8 cellular contexts compared by ENCODE assay signal in genomic region chr9:63346310-63347048, GRCh38.
DNase-seq lines count a peak whose midpoint lies in the region; ATAC-seq and TF ChIP-seq lines count a peak whose summit lies in the region.
"Not testable (repeated sequence)": the region's sequence is repeated elsewhere in the genome, so short reads cannot be mapped to it uniquely, and the experiment has no call there.

No MANE protein-coding gene starts in this region.

- H3K4me2 ChIP-seq in BLaER1 treated with 17β-estradiol and CSF1 and Interleukin-3, amounts not matched to agents 10 nM and 100 nM: peak overlapping the region; percentile 50 to 82 (median 74)
- H3K4me2 ChIP-seq in IMR-90 (ENCODE audit: low read depth, low read length) (peak overlapping the region; percentile 8; the same call in 1 of the 2 replicates), SK-N-SH (peak overlapping the region; percentile 55; the same call in 1 of the 2 replicates)
- H3K4me2 ChIP-seq in hepatocyte: not testable (repeated sequence)

- H3K23ac ChIP-seq in IMR-90 (ENCODE audit: low read depth, low read length): not testable (repeated sequence)

- H3K36me3 Mint-ChIP-seq in activated naive CD8-positive, alpha-beta T cell; natural killer cell treated with Interleukin-12 subunit alpha and Interleukin-12 subunit beta and Interleukin-15 and Interleukin-18, amount 100 ng/mL, for 72 hours: not testable (repeated sequence)

- H2AK9ac ChIP-seq in IMR-90 (replicated peaks; ENCODE audit: low read depth, low read length, poor library complexity): not testable (repeated sequence)

- 0 out of 3 replicates have a peak overlapping the region, but pooled peaks have one; percentile 22 for H2BK15ac ChIP-seq in IMR-90 (ENCODE audit: low read depth, low read length)

- WGBS in IMR-90 (ENCODE audit: extremely low coverage in 2 of 2, insufficient read length in 1 of 2), 2 experiments: no CpG with 5 or more reads among the region's 14 CpGs
- WGBS in SK-N-SH (ENCODE audit: low lambda C conversion rate): 16% methylated on average over 8 of the region's 14 CpGs
- WGBS in hepatocyte (ENCODE audit: low lambda C conversion rate, missing lambda C conversion rate): 67% methylated on average over 13 of the region's 14 CpGs

- peak overlapping the region; percentile 81; the same call in 1 of the 2 replicates for H3K4ac ChIP-seq in IMR-90 (ENCODE audit: low read depth, low read length)

- not testable (repeated sequence) for H3K9me3 ChIP-seq in BLaER1 treated with 17β-estradiol and CSF1 and Interleukin-3, amounts not matched to agents 10 nM and 100 nM (replicated peaks in 1 of 11); IMR-90 (ENCODE audit: control insufficient read depth, insufficient read depth, low read length); SK-N-SH; hepatocyte (ENCODE audit: low read depth)

- not testable (repeated sequence) for H4K5ac ChIP-seq in IMR-90 (ENCODE audit: low read depth, low read length)

- H3K4me1 ChIP-seq in BLaER1 treated with 17β-estradiol and CSF1 and Interleukin-3, amounts not matched to agents 10 nM and 100 nM: peaks cover 10 to 26% (median 22%) of the 10 kb centered on the region in 10 experiments
- not testable (repeated sequence) for H3K4me1 ChIP-seq in IMR-90 (ENCODE audit: control insufficient read depth, insufficient read depth, low read length); hepatocyte (ENCODE audit: insufficient read depth)
- peaks cover 0 to 13% of the 10 kb centered on the region in 2 experiments; a peak in 1 of 4 replicates for H3K4me1 ChIP-seq in SK-N-SH (ENCODE audit: control insufficient read depth in 1 of 2, insufficient read depth in 2 of 2, low read depth in 1 of 2, low read length in 1 of 2)

- not testable (repeated sequence) for H4K20me1 ChIP-seq in BLaER1 treated with 17β-estradiol and CSF1 and Interleukin-3, amounts not matched to agents 10 nM and 100 nM; IMR-90 (ENCODE audit: insufficient read depth, low read length); SK-N-SH (ENCODE audit: insufficient read depth); hepatocyte (ENCODE audit: insufficient read depth, poor library complexity, severe bottlenecking)

- POLR2A ChIA-PET in IMR-90 (lab: Charles Lee; ENCODE audit: unreplicated experiment); SK-N-SH (lab: Yijun Ruan, JAX): not testable (repeated sequence)

- dilution Hi-C loops in IMR-90 (cut with HindIII; ENCODE audit: low sequenced_read_pairs, unreplicated experiment): not testable (repeated sequence)

- H3K4me3 Mint-ChIP-seq in activated naive CD8-positive, alpha-beta T cell: peak overlapping the region; percentile 35
- H3K4me3 Mint-ChIP-seq in natural killer cell treated with Interleukin-12 subunit alpha and Interleukin-12 subunit beta and Interleukin-15 and Interleukin-18, amount 100 ng/mL, for 72 hours: peak overlapping the region; percentile 47

- H2AFZ ChIP-seq in IMR-90 (replicated peaks; ENCODE audit: low read length, poor library complexity); SK-N-SH (ENCODE audit: low read depth); hepatocyte: not testable (repeated sequence)

- not testable (repeated sequence) for BruUV-seq in IMR-90 (replicated peaks; lab: Mats Ljungman, UMichigan)

- H3K9me2 ChIP-seq in SK-N-SH; hepatocyte (replicated peaks; ENCODE audit: insufficient read depth): not testable (repeated sequence)

- not testable (repeated sequence) for H3F3A ChIP-seq in SK-N-SH (replicated peaks; ENCODE audit: insufficient read depth)

- in situ Hi-C loops in IMR-90 (cut with MboI; ENCODE audit: low sequenced_read_pairs): not testable (repeated sequence)

- not testable (repeated sequence) for TF ChIP-seq POLR2A in IMR-90 (IDR thresholded peaks at IDR 0.05; ENCODE audit: low read depth, low read length)

- H3K9ac ChIP-seq in BLaER1 treated with 17β-estradiol and CSF1 and Interleukin-3, amounts not matched to agents 10 nM and 100 nM: peak overlapping the region in 6 of 11 experiments; percentile 3 to 66 (median 48); a peak in 6 of 22 replicates
- H3K9ac ChIP-seq in IMR-90 (ENCODE audit: low read depth, low read length): not testable (repeated sequence)
- H3K9ac ChIP-seq in SK-N-SH: peak overlapping the region; percentile 70

- intact Hi-C loops in IMR-90 (cut with micrococcal nuclease): not testable (repeated sequence)

- not testable (repeated sequence) for H2AK5ac ChIP-seq in IMR-90 (ENCODE audit: low read depth, low read length)

- not testable (repeated sequence) for H3K14ac ChIP-seq in IMR-90 (replicated peaks; ENCODE audit: low read depth, low read length)

- not testable (repeated sequence) for H3K4me1 Mint-ChIP-seq in activated naive CD8-positive, alpha-beta T cell (ENCODE audit: low read depth); natural killer cell treated with Interleukin-12 subunit alpha and Interleukin-12 subunit beta and Interleukin-15 and Interleukin-18, amount 100 ng/mL, for 72 hours (ENCODE audit: low read depth in 2 of 2)

- TF ChIP-seq CTCF in IMR-90 (conservative IDR thresholded peaks at IDR 0.05; ENCODE audit: low read depth, low read length); SK-N-SH (IDR thresholded peaks at IDR 0.05); epithelial cell of esophagus (IDR thresholded peaks at IDR 0.05; ENCODE audit: insufficient read depth, low read depth, low read length, missing control alignments); hepatocyte (IDR thresholded peaks at IDR 0.05; ENCODE audit: poor library complexity): not testable (repeated sequence)

- peak overlapping the region; percentile 74 for H2BK120ac ChIP-seq in IMR-90 (ENCODE audit: low read depth, low read length)

- not testable (repeated sequence) for TF ChIP-seq RAD21 in IMR-90 (IDR thresholded peaks at IDR 0.05; ENCODE audit: low read length); SK-N-SH (IDR thresholded peaks at IDR 0.05; ENCODE audit: low read length)

- H3K18ac ChIP-seq in IMR-90 (ENCODE audit: low read depth, low read length): not testable (repeated sequence)

- H2BK20ac ChIP-seq in IMR-90 (ENCODE audit: low read depth, low read length): not testable (repeated sequence)

- DNase-seq in IMR-90 (peak; percentile 86), epithelial cell of esophagus (ENCODE audit: low read depth) (peak; percentile 91), hepatocyte (ENCODE audit: low spot score) (peak; percentile 16)
- DNase-seq in SK-N-SH: not testable (repeated sequence)
- DNase-seq in natural killer cell treated with Interleukin-12 subunit alpha and Interleukin-12 subunit beta and Interleukin-15 and Interleukin-18, amount 100 ng/mL, for 72 hours (ENCODE audit: low spot score): peak; percentile 59
- DNase-seq in stimulated activated CD4-positive, alpha-beta T cell treated with anti-CD3 and anti-CD28 coated beads, Interleukin-4, amount 100 ng/mL, for 24 hours: peak; percentile 25

- H3K27me3 ChIP-seq in BLaER1 treated with 17β-estradiol and CSF1 and Interleukin-3, amounts not matched to agents 10 nM and 100 nM; IMR-90 (ENCODE audit: control insufficient read depth, insufficient read depth, low read length); SK-N-SH (ENCODE audit: insufficient read depth); hepatocyte: not testable (repeated sequence)

- peak overlapping the region; percentile 11; the same call in 1 of the 2 replicates for H4K91ac ChIP-seq in IMR-90 (ENCODE audit: insufficient read depth, low read depth, low read length)

- not testable (repeated sequence) for H3K9me3 Mint-ChIP-seq in activated naive CD8-positive, alpha-beta T cell (ENCODE audit: low read depth); natural killer cell treated with Interleukin-12 subunit alpha and Interleukin-12 subunit beta and Interleukin-15 and Interleukin-18, amount 100 ng/mL, for 72 hours

- peak overlapping the region; percentile 70 for H2BK5ac ChIP-seq in IMR-90 (ENCODE audit: low read depth, low read length, poor library complexity, severe bottlenecking)

- peak overlapping the region; percentile 76 for H3K27ac Mint-ChIP-seq in activated naive CD8-positive, alpha-beta T cell
- H3K27ac Mint-ChIP-seq in natural killer cell treated with Interleukin-12 subunit alpha and Interleukin-12 subunit beta and Interleukin-15 and Interleukin-18, amount 100 ng/mL, for 72 hours: peak overlapping the region; percentile 36 to 44

- H3K79me2 ChIP-seq in SK-N-SH (ENCODE audit: insufficient read depth); hepatocyte: not testable (repeated sequence)

- H3K27me3 Mint-ChIP-seq in activated naive CD8-positive, alpha-beta T cell; natural killer cell treated with Interleukin-12 subunit alpha and Interleukin-12 subunit beta and Interleukin-15 and Interleukin-18, amount 100 ng/mL, for 72 hours: not testable (repeated sequence)

- peak in 1 of 2 experiments; percentile 73; a peak in 2 of 4 replicates for TF ChIP-seq EP300 in SK-N-SH (IDR thresholded peaks at IDR 0.05; ENCODE audit: borderline replicate concordance in 1 of 2, low read depth in 1 of 2, low read length in 1 of 2)

- not testable (repeated sequence) for H3K9me1 ChIP-seq in IMR-90 (ENCODE audit: insufficient read depth, low read length)

- H3K36me3 ChIP-seq in BLaER1 treated with 17β-estradiol and CSF1 and Interleukin-3, amounts not matched to agents 10 nM and 100 nM; IMR-90 (ENCODE audit: control insufficient read depth, insufficient read depth, low read length); SK-N-SH (replicated peaks in 1 of 2; ENCODE audit: control insufficient read depth in 1 of 2, insufficient read depth in 2 of 2, low read length in 1 of 2); hepatocyte (replicated peaks; ENCODE audit: insufficient read depth, low read depth): not testable (repeated sequence)

- peak overlapping the region in 1 of 2 experiments; percentile 83; a peak in 2 of 4 replicates for H4K8ac ChIP-seq in IMR-90 (ENCODE audit: low read depth in 2 of 2, low read length in 2 of 2)

- H3K27ac ChIP-seq in BLaER1 treated with 17β-estradiol and CSF1 and Interleukin-3, amounts not matched to agents 10 nM and 100 nM: peak overlapping the region in 9 of 11 experiments; percentile 30 to 75 (median 61); a peak in 15 of 22 replicates
- not testable (repeated sequence) for H3K27ac ChIP-seq in IMR-90 (ENCODE audit: insufficient read depth, low read length); hepatocyte
- H3K27ac ChIP-seq in SK-N-SH (ENCODE audit: low read depth in 2 of 2, low read length in 1 of 2): peak overlapping the region in 1 of 2 experiments; percentile 93; a peak in 2 of 4 replicates

- not testable (repeated sequence) for H3K56ac ChIP-seq in IMR-90 (ENCODE audit: extremely low read depth, insufficient read depth, low read length)

- H3K4me3 ChIP-seq in BLaER1 treated with 17β-estradiol and CSF1 and Interleukin-3, amounts not matched to agents 10 nM and 100 nM: peak overlapping the region in 2 of 10 experiments; percentile 28 to 35; a peak in 1 of 20 replicates
- H3K4me3 ChIP-seq in IMR-90 (ENCODE audit: insufficient read depth, low read depth, low read length); SK-N-SH (ENCODE audit: low read depth in 2 of 2, low read length in 1 of 2); epithelial cell of esophagus (ENCODE audit: low read length); hepatocyte: not testable (repeated sequence)

- CTCF ChIA-PET in IMR-90 (lab: Yijun Ruan, JAX); SK-N-SH (lab: Yijun Ruan, JAX): not testable (repeated sequence)

- not testable (repeated sequence) for ATAC-seq in IMR-90 (ENCODE audit: low read depth); natural killer cell treated with Interleukin-12 subunit alpha and Interleukin-12 subunit beta and Interleukin-15 and Interleukin-18, amount 100 ng/mL, for 72 hours

- not testable (repeated sequence) for H3K79me1 ChIP-seq in IMR-90 (ENCODE audit: low read depth in 1 of 2, low read length in 2 of 2)
